In the genomic region with DNA sequence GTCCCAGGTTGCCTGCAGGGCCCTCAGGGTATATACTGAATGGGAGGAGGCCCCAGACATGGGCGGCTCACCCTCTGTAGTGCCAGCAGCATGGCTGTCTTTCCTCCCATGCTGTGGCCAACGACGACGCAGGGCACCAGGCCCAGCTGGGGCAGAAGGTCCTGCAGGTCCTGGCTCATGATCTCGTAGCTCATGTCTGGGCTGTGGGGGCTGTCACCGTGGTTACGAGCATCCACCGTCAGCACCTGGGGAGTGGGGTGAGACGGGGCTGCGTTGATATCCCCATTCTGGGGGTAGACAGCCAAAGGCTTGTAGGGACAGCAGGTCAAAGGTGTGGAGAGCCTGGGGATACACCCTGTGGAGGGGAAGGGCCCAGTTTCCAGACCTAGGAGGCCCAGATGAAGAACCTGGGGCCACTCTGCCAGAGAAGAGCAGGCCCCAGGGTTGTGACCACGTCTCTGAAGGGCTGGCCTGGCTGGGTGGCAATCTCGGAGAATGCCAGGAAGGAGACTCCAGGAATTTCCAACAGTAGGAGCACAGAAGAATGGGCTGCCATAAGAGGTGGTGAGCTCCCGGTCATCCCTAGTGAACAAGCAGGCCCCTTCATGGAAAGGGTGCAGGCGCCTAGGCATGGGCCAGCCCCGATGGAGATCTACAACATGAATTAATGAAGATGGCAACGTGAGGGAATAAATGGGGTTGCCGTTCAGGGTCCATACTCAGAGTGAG, we compare ENCODE assay signal across 1 cellular context.
TF ChIP-seq lines count a peak whose summit lies in the region.

No MANE protein-coding gene starts in this region.

TF ChIP-seq in liver, 16 proteins besides CTCF, POLR2A, EP300 and RAD21 (continued from another document):
- TF ChIP-seq, protein P1, sequence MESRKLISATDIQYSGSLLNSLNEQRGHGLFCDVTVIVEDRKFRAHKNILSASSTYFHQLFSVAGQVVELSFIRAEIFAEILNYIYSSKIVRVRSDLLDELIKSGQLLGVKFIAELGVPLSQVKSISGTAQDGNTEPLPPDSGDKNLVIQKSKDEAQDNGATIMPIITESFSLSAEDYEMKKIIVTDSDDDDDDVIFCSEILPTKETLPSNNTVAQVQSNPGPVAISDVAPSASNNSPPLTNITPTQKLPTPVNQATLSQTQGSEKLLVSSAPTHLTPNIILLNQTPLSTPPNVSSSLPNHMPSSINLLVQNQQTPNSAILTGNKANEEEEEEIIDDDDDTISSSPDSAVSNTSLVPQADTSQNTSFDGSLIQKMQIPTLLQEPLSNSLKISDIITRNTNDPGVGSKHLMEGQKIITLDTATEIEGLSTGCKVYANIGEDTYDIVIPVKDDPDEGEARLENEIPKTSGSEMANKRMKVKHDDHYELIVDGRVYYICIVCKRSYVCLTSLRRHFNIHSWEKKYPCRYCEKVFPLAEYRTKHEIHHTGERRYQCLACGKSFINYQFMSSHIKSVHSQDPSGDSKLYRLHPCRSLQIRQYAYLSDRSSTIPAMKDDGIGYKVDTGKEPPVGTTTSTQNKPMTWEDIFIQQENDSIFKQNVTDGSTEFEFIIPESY (IDR thresholded peaks at IDR 0.05): no peak
- no peak for TF ChIP-seq FOXA2 (IDR thresholded peaks at IDR 0.05)
- no peak for TF ChIP-seq HNF4G (IDR thresholded peaks at IDR 0.05)
- TF ChIP-seq YY1 (IDR thresholded peaks at IDR 0.05): no peak
- no peak for TF ChIP-seq NR2F2 (IDR thresholded peaks at IDR 0.05)
- no peak for TF ChIP-seq FOXA1 (IDR thresholded peaks at IDR 0.05)
- TF ChIP-seq, protein P2, sequence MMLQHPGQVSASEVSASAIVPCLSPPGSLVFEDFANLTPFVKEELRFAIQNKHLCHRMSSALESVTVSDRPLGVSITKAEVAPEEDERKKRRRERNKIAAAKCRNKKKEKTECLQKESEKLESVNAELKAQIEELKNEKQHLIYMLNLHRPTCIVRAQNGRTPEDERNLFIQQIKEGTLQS (IDR thresholded peaks at IDR 0.05): no peak
- TF ChIP-seq, protein P3, sequence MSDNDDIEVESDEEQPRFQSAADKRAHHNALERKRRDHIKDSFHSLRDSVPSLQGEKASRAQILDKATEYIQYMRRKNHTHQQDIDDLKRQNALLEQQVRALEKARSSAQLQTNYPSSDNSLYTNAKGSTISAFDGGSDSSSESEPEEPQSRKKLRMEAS (IDR thresholded peaks at IDR 0.05): no peak
